8 cellular contexts compared by ENCODE assay signal in genomic region chr17:77470800-77471733, GRCh38.
DNase-seq lines count a peak whose midpoint lies in the region; ATAC-seq and TF ChIP-seq lines count a peak whose summit lies in the region.

No MANE protein-coding gene starts in this region.

- no peaks in the 10 kb centered on the region for H3K36me3 ChIP-seq in tibial nerve

- no peak overlapping the region for H3K4me3 ChIP-seq in tibial nerve

- no peak for DNase-seq in activated CD4-positive, alpha-beta T cell treated with anti-CD3 and anti-CD28 coated beads, Interleukin-2, amount 10 ng/mL, durations not matched to agents 7 days and 5 days
- no peak for DNase-seq in activated CD4-positive, alpha-beta T cell treated with anti-CD3 and anti-CD28 coated beads for 48 hours
- DNase-seq in astrocyte of the hippocampus (ENCODE audit: low read depth, low spot score): peak; percentile 66
- peak; percentile 58 for DNase-seq in kidney tubule cell (ENCODE audit: low spot score)
- DNase-seq in tibial nerve (ENCODE audit: low spot score in 2 of 2): peak in 1 of 2 donors; percentile 48
- no peak for DNase-seq in NCI-H1417 treated with DMSO at 0.1 percent for 48 hours (lab: John Stamatoyannopoulos, UW)

- ATAC-seq in GM21390 (IDR thresholded peaks at IDR 0.05; ENCODE audit: unreplicated experiment): no peak
- ATAC-seq in GM18511 (IDR thresholded peaks at IDR 0.05; ENCODE audit: unreplicated experiment): no peak

- H3K4me3 Mint-ChIP-seq in activated CD4-positive, alpha-beta T cell treated with anti-CD3 and anti-CD28 coated beads, Interleukin-2, amount 10 ng/mL, durations not matched to agents 7 days and 5 days: peak overlapping the region; percentile 6

- WGBS in tibial nerve, 2 donors: 45 to 57% methylated on average over 9 of the region's 9 CpGs

- H3K4me1 ChIP-seq in tibial nerve: peaks cover 13 to 100% (median 87%) of the 10 kb centered on the region in 4 donors

- peak overlapping the region; percentile 83 for H3K27ac Mint-ChIP-seq in activated CD4-positive, alpha-beta T cell treated with anti-CD3 and anti-CD28 coated beads, Interleukin-2, amount 10 ng/mL, durations not matched to agents 7 days and 5 days

- no peaks in the 10 kb centered on the region for H3K27me3 ChIP-seq in tibial nerve

- no peak for TF ChIP-seq CTCF in tibial nerve (IDR thresholded peaks at IDR 0.05)

- CTCF ChIA-PET in activated CD4-positive, alpha-beta T cell treated with anti-CD3 and anti-CD28 coated beads, Interleukin-2, amount 10 ng/mL, durations not matched to agents 7 days and 5 days (lab: Charles Lee): interaction anchor here (0.6 to 1.6 kb wide), 6 partner anchors 11 to 149 kb away, joined by 3 to 6 read pairs (median 4); no protein-coding TSS in a partner anchor

- peaks cover 95% of the 10 kb centered on the region for H3K4me1 Mint-ChIP-seq in activated CD4-positive, alpha-beta T cell treated with anti-CD3 and anti-CD28 coated beads, Interleukin-2, amount 10 ng/mL, durations not matched to agents 7 days and 5 days

- peak overlapping the region; percentile 51 to 94 (median 80) for H3K27ac ChIP-seq in tibial nerve

- no peak for TF ChIP-seq EP300 in tibial nerve (IDR thresholded peaks at IDR 0.05)

- no peaks in the 10 kb centered on the region for H3K27me3 Mint-ChIP-seq in activated CD4-positive, alpha-beta T cell treated with anti-CD3 and anti-CD28 coated beads, Interleukin-2, amount 10 ng/mL, durations not matched to agents 7 days and 5 days

- H3K9me3 Mint-ChIP-seq in activated CD4-positive, alpha-beta T cell treated with anti-CD3 and anti-CD28 coated beads, Interleukin-2, amount 10 ng/mL, durations not matched to agents 7 days and 5 days: no peaks in the 10 kb centered on the region

- H3K9me3 ChIP-seq in tibial nerve: no peaks in the 10 kb centered on the region

- TF ChIP-seq POLR2A in tibial nerve (IDR thresholded peaks at IDR 0.05): no peak

- POLR2A ChIA-PET in activated CD4-positive, alpha-beta T cell treated with anti-CD3 and anti-CD28 coated beads, Interleukin-2, amount 10 ng/mL, durations not matched to agents 7 days and 5 days (lab: Charles Lee): interaction anchor here (0.6 kb wide), 1 partner anchor 450 kb away, joined by 3 read pairs; no protein-coding TSS in a partner anchor

- H3K36me3 Mint-ChIP-seq in activated CD4-positive, alpha-beta T cell treated with anti-CD3 and anti-CD28 coated beads, Interleukin-2, amount 10 ng/mL, durations not matched to agents 7 days and 5 days (ENCODE audit: low read depth): peaks cover 90% of the 10 kb centered on the region

Comparison
In these comparisons a context has a peak if more than half of its experiments do, and no peak if none do; other contexts are left out.
1. DNase-seq: peak in astrocyte of the hippocampus (single experiment) and kidney tubule cell (single experiment); none in activated CD4-positive, alpha-beta T cell treated with anti-CD3 and anti-CD28 coated beads, Interleukin-2, amount 10 ng/mL, durations not matched to agents 7 days and 5 days (single experiment), activated CD4-positive, alpha-beta T cell treated with anti-CD3 and anti-CD28 coated beads for 48 hours (single experiment) and NCI-H1417 treated with DMSO at 0.1 percent for 48 hours (single experiment).